In genomic region chr5:77255617-77256016, GRCh38 we compare ENCODE assay signal across 27 cellular contexts. TPM values are rescaled to one million over a fixed set of nuclear protein-coding genes. Genes with fewer than 3 reads are reported as not detected.
"Had no signal": no experiment of that assay in that cellular context is flagged by ENCODE, and none has a peak within 500 bp of the region (broad histone marks: within the 10 kb centered on the region; RNA-seq: fewer than 3 reads in every experiment).

No MANE protein-coding gene starts in this region.

- ATAC-seq: activated naive CD8-positive, alpha-beta T cell treated with anti-CD3 and anti-CD28 coated beads, Interleukin-2, amount 50 U/mL, for 24 hours; activated T-helper 17 cell treated with anti-CD3 and anti-CD28 coated beads, Interleukin-2, amount 50 U/mL, for 72 hours; left ventricle myocardium superior; naive thymus-derived CD4-positive, alpha-beta T cell; psoas muscle had no signal

- H3K27ac ChIP-seq: breast epithelium, esophagus squamous epithelium, parathyroid adenoma, psoas muscle, suprapubic skin, tibial nerve, uterus had no signal

- H3K36me3 Mint-ChIP-seq: activated naive CD4-positive, alpha-beta T cell treated with anti-CD3 and anti-CD28 coated beads, Interleukin-2, amount 50 U/mL, for 24 hours; mesothelial cell of epicardium had no signal

- H3K4me1 ChIP-seq: breast epithelium, esophagus squamous epithelium, parathyroid adenoma, psoas muscle, suprapubic skin, tibial nerve, uterus had no signal

- H3K36me3 ChIP-seq: breast epithelium, esophagus squamous epithelium, suprapubic skin, tibial nerve, uterus had no signal

- H3K27ac Mint-ChIP-seq: activated CD4-positive, alpha-beta memory T cell treated with anti-CD3 and anti-CD28 coated beads, Interleukin-2, amount 10 ng/mL, durations not matched to agents 7 days and 5 days; activated CD4-positive, alpha-beta T cell treated with anti-CD3 and anti-CD28 coated beads, Interleukin-2, amount 10 ng/mL, durations not matched to agents 24 days and 14 days; activated naive CD4-positive, alpha-beta T cell treated with anti-CD3 and anti-CD28 coated beads, Interleukin-2, amount 50 U/mL, for 24 hours; activated naive CD8-positive, alpha-beta T cell treated with anti-CD3 and anti-CD28 coated beads, Interleukin-2, amount 50 U/mL, for 24 hours; activated T-cell treated with anti-CD3 and anti-CD28 coated beads, Interleukin-2, amount 50 U/mL, for 24 hours; activated T-helper 17 cell treated with anti-CD3 and anti-CD28 coated beads, Interleukin-2, amount 50 U/mL, for 72 hours; dendritic cell treated with granulocyte-macrophage colony-stimulating factor and Interleukin-4, amounts not matched to agents 40 ng/mL and 50 ng/mL, for 4 days; mesothelial cell of epicardium; naive thymus-derived CD4-positive, alpha-beta T cell; T-helper 1 cell treated with Interleukin-12 subunit alpha and Interleukin-12 subunit beta and Interleukin-4 antibody, amounts not matched to agents 30 μg/mL and 1 μg/mL, for 36 hours had no signal

- H3K4me1 Mint-ChIP-seq: activated naive CD4-positive, alpha-beta T cell treated with anti-CD3 and anti-CD28 coated beads, Interleukin-2, amount 50 U/mL, for 24 hours; activated T-helper 17 cell treated with anti-CD3 and anti-CD28 coated beads, Interleukin-2, amount 50 U/mL, for 72 hours had no signal

- H3K9me3 ChIP-seq: breast epithelium, esophagus squamous epithelium, psoas muscle, suprapubic skin, tibial nerve, uterus had no signal

- H3K9me3 Mint-ChIP-seq: activated CD4-positive, alpha-beta memory T cell treated with anti-CD3 and anti-CD28 coated beads, Interleukin-2, amount 10 ng/mL, durations not matched to agents 7 days and 5 days; activated CD4-positive, alpha-beta T cell treated with anti-CD3 and anti-CD28 coated beads, Interleukin-2, amount 10 ng/mL, durations not matched to agents 24 days and 14 days; activated naive CD4-positive, alpha-beta T cell treated with anti-CD3 and anti-CD28 coated beads, Interleukin-2, amount 50 U/mL, for 24 hours; activated naive CD8-positive, alpha-beta T cell treated with anti-CD3 and anti-CD28 coated beads, Interleukin-2, amount 50 U/mL, for 24 hours; activated T-cell treated with anti-CD3 and anti-CD28 coated beads, Interleukin-2, amount 50 U/mL, for 24 hours; dendritic cell treated with granulocyte-macrophage colony-stimulating factor and Interleukin-4, amounts not matched to agents 40 ng/mL and 50 ng/mL, for 4 days; T-helper 1 cell treated with Interleukin-12 subunit alpha and Interleukin-12 subunit beta and Interleukin-4 antibody, amounts not matched to agents 30 μg/mL and 1 μg/mL, for 36 hours had no signal

- H3K4me3 Mint-ChIP-seq: activated CD4-positive, alpha-beta memory T cell treated with anti-CD3 and anti-CD28 coated beads, Interleukin-2, amount 10 ng/mL, durations not matched to agents 7 days and 5 days; activated CD4-positive, alpha-beta T cell treated with anti-CD3 and anti-CD28 coated beads, Interleukin-2, amount 10 ng/mL, durations not matched to agents 24 days and 14 days; activated naive CD4-positive, alpha-beta T cell treated with anti-CD3 and anti-CD28 coated beads, Interleukin-2, amount 50 U/mL, for 24 hours; activated naive CD8-positive, alpha-beta T cell treated with anti-CD3 and anti-CD28 coated beads, Interleukin-2, amount 50 U/mL, for 24 hours; activated T-cell treated with anti-CD3 and anti-CD28 coated beads, Interleukin-2, amount 50 U/mL, for 24 hours; activated T-helper 17 cell treated with anti-CD3 and anti-CD28 coated beads, Interleukin-2, amount 50 U/mL, for 72 hours; dendritic cell treated with granulocyte-macrophage colony-stimulating factor and Interleukin-4, amounts not matched to agents 40 ng/mL and 50 ng/mL, for 4 days; mesothelial cell of epicardium; T-helper 1 cell treated with Interleukin-12 subunit alpha and Interleukin-12 subunit beta and Interleukin-4 antibody, amounts not matched to agents 30 μg/mL and 1 μg/mL, for 36 hours had no signal

- H3K27me3 ChIP-seq: breast epithelium, suprapubic skin, tibial nerve, uterus had no signal

- DNase-seq: activated CD4-positive, alpha-beta memory T cell treated with anti-CD3 and anti-CD28 coated beads, Interleukin-2, amount 10 ng/mL, durations not matched to agents 7 days and 5 days; activated CD4-positive, alpha-beta T cell treated with anti-CD3 and anti-CD28 coated beads, Interleukin-2, amount 10 ng/mL, durations not matched to agents 24 days and 14 days; activated CD4-positive, CD25-positive, alpha-beta regulatory T cell treated with anti-CD3 and anti-CD28 coated beads, Interleukin-2, amount 50 U/mL, for 72 hours; activated CD8-positive, alpha-beta memory T cell treated with anti-CD3 and anti-CD28 coated beads, Interleukin-2, amount 50 U/mL, for 48 hours; activated naive CD8-positive, alpha-beta T cell treated with anti-CD3 and anti-CD28 coated beads, Interleukin-2, amount 50 U/mL, for 24 hours; activated T-cell treated with anti-CD3 and anti-CD28 coated beads, Interleukin-2, amount 50 U/mL, for 24 hours; amygdala; central memory CD4-positive, alpha-beta T cell; effector CD4-positive, alpha-beta T cell; esophagus squamous epithelium; left ventricle myocardium superior; mammary epithelial cell; naive thymus-derived CD4-positive, alpha-beta T cell; psoas muscle; stimulated activated CD4-positive, alpha-beta T cell treated with anti-CD3 and anti-CD28 coated beads, Interleukin-15, amount 100 ng/mL, for 24 hours; stimulated activated CD4-positive, alpha-beta T cell treated with anti-CD3 and anti-CD28 coated beads, Interleukin-2, amount 100 ng/mL, for 24 hours; T1000; uterus had no signal

- H3K4me3 ChIP-seq: breast epithelium, esophagus squamous epithelium, psoas muscle, suprapubic skin, tibial nerve, uterus had no signal

RNA-seq across cellular contexts. Expression of gene PDE8B, which starts 45.1 kb away (rescaled TPM):
- total RNA-seq: activated T-helper 17 cell treated with anti-CD3 and anti-CD28 coated beads, Interleukin-2, amount 50 U/mL, for 72 hours; mammary epithelial cell had no signal
- polyA plus RNA-seq: mammary epithelial cell had no signal
